22 cellular contexts compared by ENCODE assay signal in genomic region chr16:4190086-4190485, GRCh38. TPM values are rescaled to one million over a fixed set of nuclear protein-coding genes. Genes with fewer than 3 reads are reported as not detected.
"Had no signal": no experiment of that assay in that cellular context is flagged by ENCODE, and none has a peak within 500 bp of the region (broad histone marks: within the 10 kb centered on the region; RNA-seq: fewer than 3 reads in every experiment).

No MANE protein-coding gene starts in this region.

- H3K27ac ChIP-seq: sigmoid colon, thoracic aorta had no signal

- H3K4me1 ChIP-seq: sigmoid colon had no signal

- H3K27me3 ChIP-seq: sigmoid colon had no signal

- H3K4me3 ChIP-seq: lung, sigmoid colon, thoracic aorta had no signal

- H3K9me3 ChIP-seq: sigmoid colon, thoracic aorta had no signal

- H3K36me3 ChIP-seq: sigmoid colon, thoracic aorta had no signal

- ATAC-seq: activated CD4-positive, alpha-beta T cell treated with anti-CD3 and anti-CD28 coated beads for 36 hours; left lobe of liver; natural killer cell; stimulated activated effector memory CD8-positive, alpha-beta T cell treated with anti-CD3 and anti-CD28 coated beads, Interleukin-12 subunit alpha, Interleukin-12 subunit beta, amount 100 ng/mL, for 72 hours had no signal

- DNase-seq: activated CD4-positive, alpha-beta T cell treated with anti-CD3 and anti-CD28 coated beads for 36 hours; activated CD4-positive, CD25-positive, alpha-beta regulatory T cell; activated CD8-positive, alpha-beta memory T cell treated with anti-CD3 and anti-CD28 coated beads for 24 hours; activated effector memory CD4-positive, alpha-beta T cell treated with Interleukin-2 at 50 U/mL for 16 hours; activated naive CD4-positive, alpha-beta T cell treated with anti-CD3 and anti-CD28 coated beads for 36 hours; activated naive CD8-positive, alpha-beta T cell treated with anti-CD3 and anti-CD28 coated beads, Interleukin-2, amount 10 ng/mL, durations not matched to agents 7 days and 5 days; amniotic stem cell; endodermal cell; foreskin fibroblast; kidney glomerular epithelial cell; mesendoderm; natural killer cell; sigmoid colon; small intestine; stimulated activated CD4-positive, alpha-beta T cell treated with anti-CD3 and anti-CD28 coated beads, Interleukin-4, amount 100 ng/mL, for 24 hours; trophoblast cell had no signal

RNA-seq across cellular contexts. Expression of gene SRL, which starts 51.8 kb away (rescaled TPM):
- total RNA-seq: activated CD4-positive, alpha-beta T cell treated with anti-CD3 and anti-CD28 coated beads for 36 hours; activated naive CD4-positive, alpha-beta T cell treated with anti-CD3 and anti-CD28 coated beads for 36 hours; activated naive CD8-positive, alpha-beta T cell treated with anti-CD3 and anti-CD28 coated beads, Interleukin-2, amount 10 ng/mL, durations not matched to agents 7 days and 5 days; endodermal cell; natural killer cell; osteoblast; T-helper 1 cell treated with Interleukin-12 subunit alpha and Interleukin-12 subunit beta and Interleukin-4 antibody, amounts not matched to agents 30 ng/mL and 1 ng/mL, for 36 hours had no signal
